16 cellular contexts compared by ENCODE assay signal in genomic region chr2:233363744-233364235, GRCh38. TPM values are rescaled to one million over a fixed set of nuclear protein-coding genes. Genes with fewer than 3 reads are reported as not detected.
DNase-seq lines count a peak whose midpoint lies in the region; ATAC-seq and TF ChIP-seq lines count a peak whose summit lies in the region.
"Had no signal": no experiment of that assay in that cellular context is flagged by ENCODE, and none has a peak within 500 bp of the region (broad histone marks: within the 10 kb centered on the region; RNA-seq: fewer than 3 reads in every experiment).

No MANE protein-coding gene starts in this region.

- H3K9me3 ChIP-seq in CD8-positive, alpha-beta T cell (ENCODE audit: low read length), result no peaks in the 10 kb centered on the region
- H3K9me3 ChIP-seq in breast epithelium, result peaks cover 0 to 8% of the 10 kb centered on the region in 2 donors
- H3K9me3 ChIP-seq: adrenal gland, HAP-1, thyroid gland had no signal

- POLR2A ChIA-PET in CD8-positive, alpha-beta T cell (lab: Charles Lee), result no interaction called here
- POLR2A ChIA-PET in activated CD8-positive, alpha-beta T cell treated with anti-CD3 and anti-CD28 coated beads, Interleukin-2, amount 10 ng/mL, durations not matched to agents 7 days and 5 days (lab: Charles Lee), result interaction anchor here (1.2 kb wide), 1 partner anchor 22 kb away, joined by 3 read pairs; no protein-coding TSS in a partner anchor

- intact Hi-C loops in CD8-positive, alpha-beta T cell (cut with DNase I, micrococcal nuclease), result no loop called here
- intact Hi-C loops in breast epithelium (cut with DNase I; ENCODE audit: low total_unique reads) (no loop called here), Right ventricle myocardium inferior (cut with DNase I) (no loop called here)

- DNase-seq in CD8-positive, alpha-beta T cell, result no peak
- DNase-seq in activated CD8-positive, alpha-beta T cell treated with anti-CD3 and anti-CD28 coated beads, Interleukin-2, amount 10 ng/mL, durations not matched to agents 7 days and 5 days, result no peak
- no peak for DNase-seq in breast epithelium (ENCODE audit: low spot score in 2 of 2)
- DNase-seq in EL, result no peak
- DNase-seq in epidermal melanocyte (ENCODE audit: insufficient read length, low spot score), result no peak
- no peak for DNase-seq in Right ventricle myocardium inferior (ENCODE audit: missing footprints)
- DNase-seq: activated CD8-positive, alpha-beta memory T cell treated with anti-CD3 and anti-CD28 coated beads, Interleukin-2, amount 50 U/mL, for 4 hours; adrenal gland; heart left ventricle; kidney glomerular epithelial cell; NCI-H1105 treated with DMSO at 0.1 percent for 48 hours; NCI-H345; thyroid gland had no signal

- no peaks in the 10 kb centered on the region for H3K36me3 ChIP-seq in CD8-positive, alpha-beta T cell (ENCODE audit: insufficient read depth, low read length)
- H3K36me3 ChIP-seq in breast epithelium, result no peaks in the 10 kb centered on the region
- H3K36me3 ChIP-seq: adrenal gland, HAP-1, thyroid gland had no signal

- peaks cover 71% of the 10 kb centered on the region for H3K4me1 Mint-ChIP-seq in CD8-positive, alpha-beta T cell (ENCODE audit: low read depth)
- H3K4me1 Mint-ChIP-seq in activated CD8-positive, alpha-beta T cell treated with anti-CD3 and anti-CD28 coated beads, Interleukin-2, amount 10 ng/mL, durations not matched to agents 7 days and 5 days (ENCODE audit: low read depth), result peaks cover 36% of the 10 kb centered on the region

- CTCF ChIA-PET in CD8-positive, alpha-beta T cell (lab: Charles Lee), result interaction anchor here (1.0 kb wide), 1 partner anchor 310 kb away, joined by 3 read pairs; no protein-coding TSS in a partner anchor
- CTCF ChIA-PET in activated CD8-positive, alpha-beta T cell treated with anti-CD3 and anti-CD28 coated beads, Interleukin-2, amount 10 ng/mL, durations not matched to agents 7 days and 5 days (lab: Charles Lee), result interaction anchor here (1.1 to 1.9 kb wide), 2 partner anchors 34 to 84 kb away, joined by 3 to 4 read pairs; no protein-coding TSS in a partner anchor

- no peaks in the 10 kb centered on the region for H3K27me3 Mint-ChIP-seq in CD8-positive, alpha-beta T cell (ENCODE audit: low read depth)
- no peaks in the 10 kb centered on the region for H3K27me3 Mint-ChIP-seq in activated CD8-positive, alpha-beta T cell treated with anti-CD3 and anti-CD28 coated beads, Interleukin-2, amount 10 ng/mL, durations not matched to agents 7 days and 5 days (ENCODE audit: low read depth)

- H3K27ac ChIP-seq in CD8-positive, alpha-beta T cell (ENCODE audit: low read depth, low read length), result no peak overlapping the region
- H3K27ac ChIP-seq in breast epithelium, result no peak overlapping the region
- H3K27ac ChIP-seq: adrenal gland, heart left ventricle, thyroid gland had no signal

- H3K27ac Mint-ChIP-seq in CD8-positive, alpha-beta T cell, result peak overlapping the region; percentile 49
- H3K27ac Mint-ChIP-seq in activated CD8-positive, alpha-beta T cell treated with anti-CD3 and anti-CD28 coated beads, Interleukin-2, amount 10 ng/mL, durations not matched to agents 7 days and 5 days, result peak overlapping the region; percentile 5

- TF ChIP-seq CTCF in CD8-positive, alpha-beta T cell (IDR thresholded peaks at IDR 0.05), result no peak
- no peak for TF ChIP-seq CTCF in breast epithelium (IDR thresholded peaks at IDR 0.05)

- peaks cover 25% of the 10 kb centered on the region for H3K4me1 ChIP-seq in CD8-positive, alpha-beta T cell (ENCODE audit: insufficient read depth, low read length)
- no peaks in the 10 kb centered on the region for H3K4me1 ChIP-seq in breast epithelium
- H3K4me1 ChIP-seq: adrenal gland, HAP-1 had no signal

- no peaks in the 10 kb centered on the region for H3K27me3 ChIP-seq in CD8-positive, alpha-beta T cell (ENCODE audit: insufficient read depth, low read length)
- H3K27me3 ChIP-seq in breast epithelium, result no peaks in the 10 kb centered on the region
- H3K27me3 ChIP-seq: adrenal gland, heart left ventricle, thyroid gland had no signal

- H3K4me3 Mint-ChIP-seq in CD8-positive, alpha-beta T cell, result no peak overlapping the region
- H3K4me3 Mint-ChIP-seq in activated CD8-positive, alpha-beta T cell treated with anti-CD3 and anti-CD28 coated beads, Interleukin-2, amount 10 ng/mL, durations not matched to agents 7 days and 5 days, result no peak overlapping the region

- peaks cover 64% of the 10 kb centered on the region for H3K36me3 Mint-ChIP-seq in CD8-positive, alpha-beta T cell
- peaks cover 35% of the 10 kb centered on the region for H3K36me3 Mint-ChIP-seq in activated CD8-positive, alpha-beta T cell treated with anti-CD3 and anti-CD28 coated beads, Interleukin-2, amount 10 ng/mL, durations not matched to agents 7 days and 5 days (ENCODE audit: low read depth)

- no peak for ATAC-seq in CD8-positive, alpha-beta T cell
- peak; percentile 64 for ATAC-seq in GM19397 (IDR thresholded peaks at IDR 0.05; ENCODE audit: unreplicated experiment)
- ATAC-seq in HG02885 (IDR thresholded peaks at IDR 0.05; ENCODE audit: poor library complexity, unreplicated experiment), result peak; percentile 63
- ATAC-seq in activated CD8-positive, alpha-beta T cell treated with anti-CD3 and anti-CD28 coated beads, Interleukin-2, amount 10 ng/mL, durations not matched to agents 7 days and 5 days, result no peak
- ATAC-seq in Right ventricle myocardium inferior, result no peak
- ATAC-seq: heart left ventricle had no signal

- no peak overlapping the region for H3K4me3 ChIP-seq in CD8-positive, alpha-beta T cell (ENCODE audit: low read depth, low read length)
- no peak overlapping the region for H3K4me3 ChIP-seq in breast epithelium
- H3K4me3 ChIP-seq: adrenal gland, HAP-1, heart left ventricle, thyroid gland had no signal

- TF ChIP-seq POLR2A in breast epithelium (IDR thresholded peaks at IDR 0.05), result no peak

- H3K9me3 Mint-ChIP-seq in CD8-positive, alpha-beta T cell, result peaks cover 3% of the 10 kb centered on the region
- no peaks in the 10 kb centered on the region for H3K9me3 Mint-ChIP-seq in activated CD8-positive, alpha-beta T cell treated with anti-CD3 and anti-CD28 coated beads, Interleukin-2, amount 10 ng/mL, durations not matched to agents 7 days and 5 days (ENCODE audit: insufficient read depth)

RNA-seq across cellular contexts. Expression of gene DGKD, which starts 9.5 kb away (rescaled TPM):
- total RNA-seq in CD8-positive, alpha-beta T cell, result 100 to 1,000 TPM; 209 to 244 TPM
- 10 to 100 TPM; 92.1 to 94.2 TPM for total RNA-seq in activated CD8-positive, alpha-beta T cell treated with anti-CD3 and anti-CD28 coated beads, Interleukin-2, amount 10 ng/mL, durations not matched to agents 7 days and 5 days
- total RNA-seq in breast epithelium (10 to 100 TPM; 17.1 to 41.3 (median 37.3) TPM), Right ventricle myocardium inferior (29.2 TPM)

RNA-seq across cellular contexts. Expression of gene SAG, which starts 56.2 kb away (rescaled TPM):
- under 1 TPM; 0.05 to 0.19 TPM for total RNA-seq in CD8-positive, alpha-beta T cell
- total RNA-seq in activated CD8-positive, alpha-beta T cell treated with anti-CD3 and anti-CD28 coated beads, Interleukin-2, amount 10 ng/mL, durations not matched to agents 7 days and 5 days, result under 1 TPM in 1 of 2 experiments, not detected in 1; 0.05 TPM
- total RNA-seq in breast epithelium, result not detected
- total RNA-seq in Right ventricle myocardium inferior, result not detected
- total RNA-seq: adrenal gland had no signal

Comparison
In these comparisons a context has a peak if more than half of its experiments do, and no peak if none do; other contexts are left out.
1. ATAC-seq: peak in GM19397 (single experiment) and HG02885 (single experiment); none in CD8-positive, alpha-beta T cell (single experiment), activated CD8-positive, alpha-beta T cell treated with anti-CD3 and anti-CD28 coated beads, Interleukin-2, amount 10 ng/mL, durations not matched to agents 7 days and 5 days (single experiment) and Right ventricle myocardium inferior (single experiment).